Comparison of ENCODE assay signal across 11 cellular contexts in the genomic region with DNA sequence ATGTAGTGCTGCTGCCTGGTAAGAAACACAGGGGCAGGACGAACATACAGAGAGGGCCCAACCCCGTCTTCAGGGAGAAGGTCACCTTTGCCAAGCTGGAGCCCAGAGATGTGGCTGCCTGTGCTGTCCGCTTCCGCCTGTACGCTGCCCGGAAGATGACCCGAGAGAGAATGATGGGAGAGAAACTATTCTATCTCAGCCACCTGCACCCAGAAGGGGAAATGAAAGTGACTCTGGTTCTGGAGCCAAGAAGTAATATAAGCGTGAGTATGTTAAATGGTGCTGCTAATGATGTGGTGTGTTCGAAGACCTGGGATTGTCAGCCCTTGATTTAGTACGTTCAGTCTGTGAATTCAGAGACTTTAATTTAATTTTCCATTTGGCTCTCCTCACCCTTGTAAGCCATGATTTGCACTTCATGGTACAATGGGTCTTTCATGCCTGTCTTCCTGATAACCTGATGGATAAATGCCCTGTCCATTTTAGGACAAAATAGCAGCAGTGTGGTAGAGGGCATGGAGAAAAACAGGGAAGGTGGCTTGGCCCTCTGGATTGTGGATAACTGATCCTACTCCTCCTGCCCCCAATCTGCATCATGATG.
DNase-seq lines count a peak whose midpoint lies in the region; ATAC-seq and TF ChIP-seq lines count a peak whose summit lies in the region.
"Had no signal": no experiment of that assay in that cellular context is flagged by ENCODE, and none has a peak within 500 bp of the region (broad histone marks: within the 10 kb centered on the region; RNA-seq: fewer than 3 reads in every experiment).

No MANE protein-coding gene starts in this region.

- H3K27ac ChIP-seq in SU-DHL-6 (ENCODE audit: low read depth, low read length) (peak overlapping the region; percentile 95), prostate gland (no peak overlapping the region)

- H3K36me3 ChIP-seq in SU-DHL-6 (ENCODE audit: low read length) (peaks cover 4% of the 10 kb centered on the region; the same call in 1 of the 2 replicates), prostate gland (no peaks in the 10 kb centered on the region)

- no peaks in the 10 kb centered on the region for H3K9me2 ChIP-seq in SU-DHL-6 (replicated peaks; ENCODE audit: insufficient read depth, low read length)

- 91% methylated on average over 10 of the region's 10 CpGs for WGBS in prostate gland

- H3K4me3 Mint-ChIP-seq in activated T-cell treated with anti-CD3 and anti-CD28 coated beads, Interleukin-2, amount 50 U/mL, for 24 hours = no peak overlapping the region
- H3K4me3 Mint-ChIP-seq: activated CD4-positive, alpha-beta memory T cell treated with anti-CD3 and anti-CD28 coated beads for 36 hours; type B pancreatic cell had no signal

- no peak for TF ChIP-seq POLR2A in prostate gland (IDR thresholded peaks at IDR 0.05)

- H3K9ac ChIP-seq in SU-DHL-6 (ENCODE audit: low read length) = peak overlapping the region; percentile 45

- H3K79me2 ChIP-seq in SU-DHL-6 (ENCODE audit: insufficient read depth, low read length) = no peaks in the 10 kb centered on the region

- H3K4me1 ChIP-seq in prostate gland (replicated peaks) = no peaks in the 10 kb centered on the region

- H3K9me3 Mint-ChIP-seq in activated T-cell treated with anti-CD3 and anti-CD28 coated beads, Interleukin-2, amount 50 U/mL, for 24 hours = no peaks in the 10 kb centered on the region
- H3K9me3 Mint-ChIP-seq: type B pancreatic cell had no signal

- TF ChIP-seq CTCF in SU-DHL-6 (IDR thresholded peaks at IDR 0.05; ENCODE audit: insufficient read depth, low read length, poor library complexity, severe bottlenecking) = no peak
- TF ChIP-seq CTCF in prostate gland (IDR thresholded peaks at IDR 0.05) = no peak

- H3K4me2 ChIP-seq in SU-DHL-6 (ENCODE audit: low read depth, low read length, poor library complexity, severe bottlenecking) = peak overlapping the region; percentile 86

- no peaks in the 10 kb centered on the region for H3K27me3 ChIP-seq in SU-DHL-6 (ENCODE audit: low read length)
- no peaks in the 10 kb centered on the region for H3K27me3 ChIP-seq in prostate gland (replicated peaks; ENCODE audit: insufficient read depth)

- peaks cover 25% of the 10 kb centered on the region for H3F3A ChIP-seq in SU-DHL-6 (ENCODE audit: insufficient read depth)

- peaks cover 28% of the 10 kb centered on the region for H3K4me1 Mint-ChIP-seq in activated T-cell treated with anti-CD3 and anti-CD28 coated beads, Interleukin-2, amount 50 U/mL, for 24 hours (ENCODE audit: low read depth)

- H3K9me3 ChIP-seq in SU-DHL-6 (ENCODE audit: insufficient read depth, low read length) = peaks cover 4% of the 10 kb centered on the region; the same call in 1 of the 2 replicates
- H3K9me3 ChIP-seq in prostate gland = no peaks in the 10 kb centered on the region

- intact Hi-C loops in prostate gland (cut with DNase I) = no loop called here

- ATAC-seq in GM18858 (IDR thresholded peaks at IDR 0.05; ENCODE audit: unreplicated experiment) (peak; percentile 93), GM21526 (IDR thresholded peaks at IDR 0.05; ENCODE audit: low FRiP score, unreplicated experiment) (peak; percentile 92), HG03159 (IDR thresholded peaks at IDR 0.05; ENCODE audit: unreplicated experiment) (peak; percentile 91)
- ATAC-seq: K562 had no signal

- no peaks in the 10 kb centered on the region for H3K36me3 Mint-ChIP-seq in activated T-cell treated with anti-CD3 and anti-CD28 coated beads, Interleukin-2, amount 50 U/mL, for 24 hours (ENCODE audit: low read depth)
- H3K36me3 Mint-ChIP-seq: activated CD4-positive, alpha-beta memory T cell treated with anti-CD3 and anti-CD28 coated beads for 36 hours; type B pancreatic cell had no signal

- DNase-seq in activated T-cell treated with anti-CD3 and anti-CD28 coated beads, Interleukin-2, amount 50 U/mL, for 24 hours = no peak
- DNase-seq in DMS114 treated with DMSO at 0.1 percent for 48 hours (lab: John Stamatoyannopoulos, UW; ENCODE audit: unreplicated experiment) = no peak
- DNase-seq in prostate gland (ENCODE audit: low spot score) = no peak
- DNase-seq in activated T-cell treated with anti-CD3 and anti-CD28 coated beads for 4 hours = no peak
- DNase-seq: activated CD4-positive, alpha-beta memory T cell treated with anti-CD3 and anti-CD28 coated beads for 36 hours had no signal

- H3K27me3 Mint-ChIP-seq in activated T-cell treated with anti-CD3 and anti-CD28 coated beads, Interleukin-2, amount 50 U/mL, for 24 hours = peaks cover 3% of the 10 kb centered on the region
- H3K27me3 Mint-ChIP-seq: activated CD4-positive, alpha-beta memory T cell treated with anti-CD3 and anti-CD28 coated beads for 36 hours; type B pancreatic cell had no signal

- peak overlapping the region; percentile 23 for H3K4me3 ChIP-seq in SU-DHL-6 (ENCODE audit: insufficient read depth, low read length, poor library complexity, severe bottlenecking)
- no peak overlapping the region for H3K4me3 ChIP-seq in prostate gland
- H3K4me3 ChIP-seq: K562 had no signal

- H3K27ac Mint-ChIP-seq in activated T-cell treated with anti-CD3 and anti-CD28 coated beads, Interleukin-2, amount 50 U/mL, for 24 hours = no peak overlapping the region
- H3K27ac Mint-ChIP-seq: activated CD4-positive, alpha-beta memory T cell treated with anti-CD3 and anti-CD28 coated beads for 36 hours; type B pancreatic cell had no signal

- no peak overlapping the region for H2AFZ ChIP-seq in SU-DHL-6 (ENCODE audit: low read depth, low read length, severe bottlenecking)

- no peaks in the 10 kb centered on the region for H4K20me1 ChIP-seq in SU-DHL-6 (ENCODE audit: low read depth, low read length)
